ENCODE assay signal across 11 cellular contexts in genomic region chr16:68090526-68090925, GRCh38. TPM values are rescaled to one million over a fixed set of nuclear protein-coding genes. Genes with fewer than 3 reads are reported as not detected.
DNase-seq lines count a peak whose midpoint lies in the region; ATAC-seq and TF ChIP-seq lines count a peak whose summit lies in the region.
"Had no signal": no experiment of that assay in that cellular context is flagged by ENCODE, and none has a peak within 500 bp of the region (broad histone marks: within the 10 kb centered on the region; RNA-seq: fewer than 3 reads in every experiment).

No MANE protein-coding gene starts in this region.

- peak overlapping the region; percentile 59 for H3K27ac ChIP-seq in OCI-LY7 (ENCODE audit: low read depth, low read length, poor library complexity, severe bottlenecking)

- ATAC-seq in stimulated activated naive B cell treated with anti-CD40 and anti-IgM and Interleukin-4, amounts not matched to agents 10 μg/mL and 1 μg/mL and 100 μg/mL, for 72 hours (replicated peaks), result no peak

- peak overlapping the region; percentile 60 for H3K4me3 ChIP-seq in OCI-LY7 (ENCODE audit: low read depth, low read length, poor library complexity, severe bottlenecking)

- TF ChIP-seq CTCF in OCI-LY7 (conservative IDR thresholded peaks at IDR 0.05; ENCODE audit: low read length), result no peak

- H3K4me2 ChIP-seq in OCI-LY7 (ENCODE audit: low read length), result peak overlapping the region; percentile 78

- H3K79me2 ChIP-seq in OCI-LY7 (ENCODE audit: insufficient read depth, low read depth, low read length), result peaks cover 100% of the 10 kb centered on the region

- BruUV-seq in OCI-LY7 (replicated peaks; lab: Mats Ljungman, UMichigan), result no TSS peak

- no peak overlapping the region for H3K27ac Mint-ChIP-seq in activated naive CD4-positive, alpha-beta T cell treated with anti-CD3 and anti-CD28 coated beads, Interleukin-2, amount 10 ng/mL, durations not matched to agents 7 days and 5 days
- peak overlapping the region; percentile 37 for H3K27ac Mint-ChIP-seq in dendritic cell treated with granulocyte-macrophage colony-stimulating factor and Interleukin-4, amounts not matched to agents 40 ng/mL and 50 ng/mL, for 4 days
- peak overlapping the region; percentile 66 for H3K27ac Mint-ChIP-seq in stimulated activated naive B cell treated with anti-CD40 and anti-IgM and Interleukin-4, amounts not matched to agents 10 μg/mL and 1 μg/mL and 100 μg/mL, for 72 hours

- no peaks in the 10 kb centered on the region for H3K9me3 ChIP-seq in OCI-LY7 (ENCODE audit: low read length)

- peaks cover 70% of the 10 kb centered on the region for H3K4me1 Mint-ChIP-seq in activated naive CD4-positive, alpha-beta T cell treated with anti-CD3 and anti-CD28 coated beads, Interleukin-2, amount 10 ng/mL, durations not matched to agents 7 days and 5 days
- peaks cover 64% of the 10 kb centered on the region for H3K4me1 Mint-ChIP-seq in dendritic cell treated with granulocyte-macrophage colony-stimulating factor and Interleukin-4, amounts not matched to agents 40 ng/mL and 50 ng/mL, for 4 days (ENCODE audit: low read depth)
- peaks cover 33 to 80% of the 10 kb centered on the region in 2 donors for H3K4me1 Mint-ChIP-seq in stimulated activated naive B cell treated with anti-CD40 and anti-IgM and Interleukin-4, amounts not matched to agents 10 μg/mL and 1 μg/mL and 100 μg/mL, for 72 hours

- H4K20me1 ChIP-seq in OCI-LY7 (ENCODE audit: insufficient read depth, low read length), result peaks cover 60% of the 10 kb centered on the region

- CTCF ChIA-PET in activated naive CD4-positive, alpha-beta T cell treated with anti-CD3 and anti-CD28 coated beads, Interleukin-2, amount 10 ng/mL, durations not matched to agents 7 days and 5 days (lab: Charles Lee), result interaction anchor here (0.8 to 5.2 kb wide), 3 partner anchors 20 to 136 kb away, joined by 3 to 47 read pairs (median 23); no protein-coding TSS in a partner anchor
- CTCF ChIA-PET in OCI-LY7 (lab: Charles Lee; ENCODE audit: unreplicated experiment), result no interaction called here

- DNase-seq in activated naive CD4-positive, alpha-beta T cell treated with anti-CD3 and anti-CD28 coated beads, Interleukin-2, amount 10 ng/mL, durations not matched to agents 7 days and 5 days, result no peak
- DNase-seq in activated naive CD4-positive, alpha-beta T cell treated with Interleukin-2 at 50 U/mL for 16 hours, result no peak
- DNase-seq in OCI-LY7 (ENCODE audit: low spot score), result no peak
- no peak for DNase-seq in stimulated activated naive B cell treated with anti-CD40 and anti-IgM and Interleukin-4, amounts not matched to agents 10 μg/mL and 1 μg/mL and 100 μg/mL, for 72 hours
- no peak for DNase-seq in glomerular visceral epithelial cell (ENCODE audit: extremely low spot score)
- DNase-seq in hippocampal formation (lab: John Stamatoyannopoulos, UW), result no peak
- DNase-seq in SK-N-DZ (ENCODE audit: low spot score), result no peak
- DNase-seq: activated CD4-positive, CD25-positive, alpha-beta regulatory T cell; aorta; NCI-H1436 had no signal

- H3K36me3 ChIP-seq in OCI-LY7 (ENCODE audit: insufficient read depth, low read length), result no peaks in the 10 kb centered on the region

- no peak overlapping the region for H2AFZ ChIP-seq in OCI-LY7 (ENCODE audit: low read length)

- peaks cover 68% of the 10 kb centered on the region for H3K4me1 ChIP-seq in OCI-LY7 (ENCODE audit: insufficient read depth, low read length, poor library complexity, severe bottlenecking)

- POLR2A ChIA-PET in OCI-LY7 (lab: Charles Lee), result interaction anchor here (0.6 to 1.3 kb wide), 3 partner anchors 20 to 24 kb away, joined by 3 to 4 read pairs (median 4); no protein-coding TSS in a partner anchor

- peak overlapping the region; percentile 10 for H3K4me3 Mint-ChIP-seq in activated naive CD4-positive, alpha-beta T cell treated with anti-CD3 and anti-CD28 coated beads, Interleukin-2, amount 10 ng/mL, durations not matched to agents 7 days and 5 days
- peak overlapping the region; percentile 42 for H3K4me3 Mint-ChIP-seq in dendritic cell treated with granulocyte-macrophage colony-stimulating factor and Interleukin-4, amounts not matched to agents 40 ng/mL and 50 ng/mL, for 4 days
- H3K4me3 Mint-ChIP-seq in stimulated activated naive B cell treated with anti-CD40 and anti-IgM and Interleukin-4, amounts not matched to agents 10 μg/mL and 1 μg/mL and 100 μg/mL, for 72 hours, result peak overlapping the region; percentile 57 to 76

- no peaks in the 10 kb centered on the region for H3K9me3 Mint-ChIP-seq in activated naive CD4-positive, alpha-beta T cell treated with anti-CD3 and anti-CD28 coated beads, Interleukin-2, amount 10 ng/mL, durations not matched to agents 7 days and 5 days
- H3K9me3 Mint-ChIP-seq in dendritic cell treated with granulocyte-macrophage colony-stimulating factor and Interleukin-4, amounts not matched to agents 40 ng/mL and 50 ng/mL, for 4 days, result no peaks in the 10 kb centered on the region
- H3K9me3 Mint-ChIP-seq in stimulated activated naive B cell treated with anti-CD40 and anti-IgM and Interleukin-4, amounts not matched to agents 10 μg/mL and 1 μg/mL and 100 μg/mL, for 72 hours, result no peaks in the 10 kb centered on the region

- H3K36me3 Mint-ChIP-seq in activated naive CD4-positive, alpha-beta T cell treated with anti-CD3 and anti-CD28 coated beads, Interleukin-2, amount 10 ng/mL, durations not matched to agents 7 days and 5 days, result peaks cover 9% of the 10 kb centered on the region
- peaks cover 8% of the 10 kb centered on the region for H3K36me3 Mint-ChIP-seq in dendritic cell treated with granulocyte-macrophage colony-stimulating factor and Interleukin-4, amounts not matched to agents 40 ng/mL and 50 ng/mL, for 4 days (ENCODE audit: low read depth)
- peaks cover 0 to 6% of the 10 kb centered on the region in 2 donors for H3K36me3 Mint-ChIP-seq in stimulated activated naive B cell treated with anti-CD40 and anti-IgM and Interleukin-4, amounts not matched to agents 10 μg/mL and 1 μg/mL and 100 μg/mL, for 72 hours

- intact Hi-C loops in OCI-LY7 (cut with micrococcal nuclease; ENCODE audit: unreplicated experiment), result no loop called here
- intact Hi-C loops in dendritic cell treated with granulocyte-macrophage colony-stimulating factor and Interleukin-4, amounts not matched to agents 40 ng/mL and 50 ng/mL, for 4 days (cut with micrococcal nuclease), result no loop called here

- no peaks in the 10 kb centered on the region for H3K27me3 Mint-ChIP-seq in activated naive CD4-positive, alpha-beta T cell treated with anti-CD3 and anti-CD28 coated beads, Interleukin-2, amount 10 ng/mL, durations not matched to agents 7 days and 5 days
- H3K27me3 Mint-ChIP-seq in dendritic cell treated with granulocyte-macrophage colony-stimulating factor and Interleukin-4, amounts not matched to agents 40 ng/mL and 50 ng/mL, for 4 days, result no peaks in the 10 kb centered on the region
- no peaks in the 10 kb centered on the region for H3K27me3 Mint-ChIP-seq in stimulated activated naive B cell treated with anti-CD40 and anti-IgM and Interleukin-4, amounts not matched to agents 10 μg/mL and 1 μg/mL and 100 μg/mL, for 72 hours

- H3K9me2 ChIP-seq in OCI-LY7 (ENCODE audit: insufficient read depth, low read length), result no peaks in the 10 kb centered on the region

RNA-seq across cellular contexts. Expression of gene NFATC3, which starts 5.4 kb away (rescaled TPM):
- 60.9 and 73.4 TPM in 2 replicates for total RNA-seq in OCI-LY7 (2014; rRNA removed; shearing (Covaris generic))
- 76.0 and 91.7 TPM in 2 replicates for total RNA-seq in OCI-LY7 (2022)
- 26.9 and 37.7 TPM in 2 replicates for polyA plus RNA-seq in SK-N-DZ (2014; cell fraction: cytosol; rRNA removed)
- polyA plus RNA-seq in SK-N-DZ (2014; cell fraction: nucleus; rRNA removed), result 20.4 and 20.6 TPM in 2 replicates

Comparison
In these comparisons a context has a peak if more than half of its experiments do, and no peak if none do; other contexts are left out.
1. H3K4me3 Mint-ChIP-seq: peak in every context shown above with its lines; median percentile 66 in stimulated activated naive B cell treated with anti-CD40 and anti-IgM and Interleukin-4, amounts not matched to agents 10 μg/mL and 1 μg/mL and 100 μg/mL, for 72 hours; 42 in dendritic cell treated with granulocyte-macrophage colony-stimulating factor and Interleukin-4, amounts not matched to agents 40 ng/mL and 50 ng/mL, for 4 days; 10 in activated naive CD4-positive, alpha-beta T cell treated with anti-CD3 and anti-CD28 coated beads, Interleukin-2, amount 10 ng/mL, durations not matched to agents 7 days and 5 days.